Comparison of ENCODE assay signal across 8 cellular contexts in the genomic region with DNA sequence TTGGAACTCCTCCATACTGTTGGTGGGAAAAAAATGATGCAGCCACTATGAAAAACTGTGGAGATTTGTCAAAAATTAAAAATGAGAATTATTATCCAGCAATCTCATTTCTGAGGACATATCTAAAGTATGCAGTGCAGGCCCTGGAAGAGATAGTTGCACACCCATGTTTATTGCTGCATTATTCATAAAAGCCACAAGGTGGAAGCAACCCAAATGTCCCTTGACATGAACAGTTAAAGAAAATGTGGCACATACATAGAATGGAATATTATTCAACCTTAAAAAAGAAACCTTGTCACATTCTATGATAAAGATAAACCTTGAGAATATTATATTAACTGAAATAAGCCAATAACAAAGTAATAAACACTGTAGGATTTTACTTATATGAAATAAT.
DNase-seq lines count a peak whose midpoint lies in the region; ATAC-seq and TF ChIP-seq lines count a peak whose summit lies in the region.

No MANE protein-coding gene starts in this region.

- no peak overlapping the region for H3K4me3 ChIP-seq in GM23338
- H3K4me3 ChIP-seq in OCI-LY3 (ENCODE audit: low read length) = no peak overlapping the region
- H3K4me3 ChIP-seq in hepatocyte = no peak overlapping the region
- H3K4me3 ChIP-seq in tibial nerve = no peak overlapping the region
- H3K4me3 ChIP-seq in ascending aorta = no peak overlapping the region

- H3K79me2 ChIP-seq in GM23338 (replicated peaks; ENCODE audit: insufficient read depth) (no peaks in the 10 kb centered on the region), OCI-LY3 (ENCODE audit: low read length) (no peaks in the 10 kb centered on the region), hepatocyte (no peaks in the 10 kb centered on the region)

- H3K27ac Mint-ChIP-seq in GM23338 = no peak overlapping the region

- no peaks in the 10 kb centered on the region for H3K4me1 Mint-ChIP-seq in GM23338

- H3K9me3 Mint-ChIP-seq in GM23338 = no peaks in the 10 kb centered on the region

- no peaks in the 10 kb centered on the region for H3K36me3 Mint-ChIP-seq in GM23338 (ENCODE audit: low read depth)

- no peaks in the 10 kb centered on the region for H3F3A ChIP-seq in GM23338 (replicated peaks; ENCODE audit: low read depth)

- TF ChIP-seq EP300 in tibial nerve (IDR thresholded peaks at IDR 0.05) = no peak

- H4K20me1 ChIP-seq in GM23338 (replicated peaks; ENCODE audit: insufficient read depth) (no peaks in the 10 kb centered on the region), OCI-LY3 (ENCODE audit: insufficient read depth, low read length) (no peaks in the 10 kb centered on the region), hepatocyte (ENCODE audit: insufficient read depth, poor library complexity, severe bottlenecking) (no peaks in the 10 kb centered on the region)

- no peaks in the 10 kb centered on the region for H3K4me1 ChIP-seq in GM23338 (ENCODE audit: insufficient read depth)
- H3K4me1 ChIP-seq in OCI-LY3 (ENCODE audit: low read length) = no peaks in the 10 kb centered on the region
- no peaks in the 10 kb centered on the region for H3K4me1 ChIP-seq in hepatocyte (ENCODE audit: insufficient read depth)
- H3K4me1 ChIP-seq in tibial nerve = no peaks in the 10 kb centered on the region
- no peaks in the 10 kb centered on the region for H3K4me1 ChIP-seq in ascending aorta

- intact Hi-C loops in ascending aorta (cut with DNase I) = no loop called here

- H2AFZ ChIP-seq in GM23338 (no peak overlapping the region), OCI-LY3 (ENCODE audit: low read depth, low read length) (no peak overlapping the region), hepatocyte (no peak overlapping the region)

- DNase-seq in ELR (ENCODE audit: low read depth) (peak; percentile 56), GM23338 (ENCODE audit: low spot score) (no peak), hepatocyte (ENCODE audit: low spot score) (peak; percentile 22), islet precursor cell (no peak), tibial nerve (ENCODE audit: low spot score in 2 of 2) (no peak), ascending aorta (ENCODE audit: low spot score in 2 of 2) (no peak)

- H3K27me3 ChIP-seq in GM23338 (ENCODE audit: insufficient read depth) (no peaks in the 10 kb centered on the region), OCI-LY3 (ENCODE audit: low read depth, low read length) (no peaks in the 10 kb centered on the region), hepatocyte (no peaks in the 10 kb centered on the region), tibial nerve (no peaks in the 10 kb centered on the region), ascending aorta (no peaks in the 10 kb centered on the region)

- H3K27ac ChIP-seq in GM23338 (ENCODE audit: low read depth) (no peak overlapping the region), OCI-LY3 (ENCODE audit: low read length) (no peak overlapping the region), hepatocyte (no peak overlapping the region), tibial nerve (no peak overlapping the region), ascending aorta (no peak overlapping the region)

- no peak overlapping the region for H3K4me2 ChIP-seq in GM23338
- H3K4me2 ChIP-seq in OCI-LY3 (ENCODE audit: low read length) = no peak overlapping the region
- H3K4me2 ChIP-seq in hepatocyte = no peak overlapping the region

- ATAC-seq in GM23338 (no peak), HG03095 (IDR thresholded peaks at IDR 0.05; ENCODE audit: unreplicated experiment) (no peak)

- H3K36me3 ChIP-seq in GM23338 (ENCODE audit: insufficient read depth) = no peaks in the 10 kb centered on the region
- H3K36me3 ChIP-seq in OCI-LY3 (replicated peaks; ENCODE audit: low read depth, low read length) = no peaks in the 10 kb centered on the region
- no peaks in the 10 kb centered on the region for H3K36me3 ChIP-seq in hepatocyte (replicated peaks; ENCODE audit: insufficient read depth, low read depth)
- no peaks in the 10 kb centered on the region for H3K36me3 ChIP-seq in tibial nerve
- no peaks in the 10 kb centered on the region for H3K36me3 ChIP-seq in ascending aorta

- no peak overlapping the region for H3K4me3 Mint-ChIP-seq in GM23338

- H3K9ac ChIP-seq in OCI-LY3 (ENCODE audit: low read length) = no peak overlapping the region

- H3K9me2 ChIP-seq in GM23338 (ENCODE audit: insufficient read depth) (no peaks in the 10 kb centered on the region), hepatocyte (replicated peaks; ENCODE audit: insufficient read depth) (no peaks in the 10 kb centered on the region)

- TF ChIP-seq CTCF in GM23338 (conservative IDR thresholded peaks at IDR 0.05; ENCODE audit: low read depth in 2 of 2) (peak; percentile 27 to 30; a peak in 3 of 4 replicates), OCI-LY3 (IDR thresholded peaks at IDR 0.05; ENCODE audit: low read depth, low read length) (peak; percentile 52), hepatocyte (IDR thresholded peaks at IDR 0.05; ENCODE audit: poor library complexity) (peak; percentile 28), tibial nerve (IDR thresholded peaks at IDR 0.05) (no peak), ascending aorta (IDR thresholded peaks at IDR 0.05) (peak in 1 of 3 experiments; percentile 27)

- TF ChIP-seq POLR2A in tibial nerve (IDR thresholded peaks at IDR 0.05) = no peak

- H3K9me3 ChIP-seq in OCI-LY3 (ENCODE audit: insufficient read depth, low read length) (no peaks in the 10 kb centered on the region), hepatocyte (ENCODE audit: low read depth) (no peaks in the 10 kb centered on the region), tibial nerve (no peaks in the 10 kb centered on the region), ascending aorta (no peaks in the 10 kb centered on the region)

- H3K27me3 Mint-ChIP-seq in GM23338 (ENCODE audit: insufficient read depth, low read depth, poor library complexity) = no peaks in the 10 kb centered on the region

TF ChIP-seq in GM23338, 12 proteins besides CTCF, POLR2A, EP300 and RAD21:
- TF ChIP-seq CREB1 (CRISPR knock-in tag; IDR thresholded peaks at IDR 0.05; ENCODE audit: low read depth) = no peak
- TF ChIP-seq JUNB (IDR thresholded peaks at IDR 0.05; ENCODE audit: unreplicated experiment) = no peak
- no peak for TF ChIP-seq ZNF114 (CRISPR knock-in tag; IDR thresholded peaks at IDR 0.05)
- TF ChIP-seq STAT1 (IDR thresholded peaks at IDR 0.05; ENCODE audit: unreplicated experiment) = no peak

Comparison
In these comparisons a context has a peak if more than half of its experiments do, and no peak if none do; other contexts are left out.
1. DNase-seq: peak in ELR (single experiment) and hepatocyte (single experiment); none in GM23338 (single experiment), islet precursor cell (single experiment), tibial nerve (0 of 2) and ascending aorta (0 of 2).
2. CTCF ChIP-seq: peak in GM23338 (2 of 2), OCI-LY3 (single experiment) and hepatocyte (single experiment); none in tibial nerve (0 of 5).